11 cellular contexts compared by ENCODE assay signal in genomic region chr15:64690578-64691296, GRCh38.
DNase-seq lines count a peak whose midpoint lies in the region; ATAC-seq and TF ChIP-seq lines count a peak whose summit lies in the region.
"Had no signal": no experiment of that assay in that cellular context is flagged by ENCODE, and none has a peak within 500 bp of the region (broad histone marks: within the 10 kb centered on the region; RNA-seq: fewer than 3 reads in every experiment).

No MANE protein-coding gene starts in this region.

- no peaks in the 10 kb centered on the region for H3K9me3 ChIP-seq in lower lobe of right lung
- H3K9me3 ChIP-seq in upper lobe of right lung = no peaks in the 10 kb centered on the region
- H3K9me3 ChIP-seq: MG63 had no signal

- H3K9me3 Mint-ChIP-seq in activated naive CD8-positive, alpha-beta T cell (ENCODE audit: low read depth) = no peaks in the 10 kb centered on the region
- H3K9me3 Mint-ChIP-seq in activated naive CD8-positive, alpha-beta T cell treated with anti-CD3 and anti-CD28 coated beads, Interleukin-2, amount 50 U/mL, for 24 hours = no peaks in the 10 kb centered on the region
- no peaks in the 10 kb centered on the region for H3K9me3 Mint-ChIP-seq in brain

- H3K4me1 Mint-ChIP-seq in activated naive CD8-positive, alpha-beta T cell (ENCODE audit: low read depth) = peaks cover 17% of the 10 kb centered on the region
- peaks cover 20% of the 10 kb centered on the region for H3K4me1 Mint-ChIP-seq in activated naive CD8-positive, alpha-beta T cell treated with anti-CD3 and anti-CD28 coated beads, Interleukin-2, amount 50 U/mL, for 24 hours
- peaks cover 83% of the 10 kb centered on the region for H3K4me1 Mint-ChIP-seq in brain

- no peak for ATAC-seq in activated naive CD8-positive, alpha-beta T cell treated with anti-CD3 and anti-CD28 coated beads, Interleukin-2, amount 50 U/mL, for 24 hours
- no peak for ATAC-seq in lower lobe of right lung
- ATAC-seq in upper lobe of right lung = no peak

- DNase-seq in activated naive CD8-positive, alpha-beta T cell treated with anti-CD3 and anti-CD28 coated beads, Interleukin-2, amount 50 U/mL, for 24 hours = no peak
- DNase-seq in lower lobe of right lung (no peak), upper lobe of right lung (no peak), NCI-H510A treated with DMSO at 0.1 percent for 48 hours (lab: John Stamatoyannopoulos, UW) (no peak), kidney tubule cell (ENCODE audit: low spot score) (no peak), H7 (no peak)
- DNase-seq: activated CD8-positive, alpha-beta memory T cell treated with anti-CD3 and anti-CD28 coated beads, Interleukin-2, amount 50 U/mL, for 48 hours; MG63 had no signal

- H3K27ac ChIP-seq in lower lobe of right lung (peak overlapping the region; percentile 72), upper lobe of right lung (no peak overlapping the region)
- H3K27ac ChIP-seq: epithelial cell of prostate had no signal

- peak overlapping the region; percentile 85 for H3K27ac Mint-ChIP-seq in activated naive CD8-positive, alpha-beta T cell
- H3K27ac Mint-ChIP-seq in activated naive CD8-positive, alpha-beta T cell treated with anti-CD3 and anti-CD28 coated beads, Interleukin-2, amount 50 U/mL, for 24 hours = no peak overlapping the region
- H3K27ac Mint-ChIP-seq in brain = peak overlapping the region in 4 of 5 experiments; percentile 60 to 94 (median 80)

- H3K36me3 Mint-ChIP-seq in activated naive CD8-positive, alpha-beta T cell = peaks cover 3% of the 10 kb centered on the region
- peaks cover 16% of the 10 kb centered on the region for H3K36me3 Mint-ChIP-seq in activated naive CD8-positive, alpha-beta T cell treated with anti-CD3 and anti-CD28 coated beads, Interleukin-2, amount 50 U/mL, for 24 hours (ENCODE audit: low read depth)
- peaks cover 68% of the 10 kb centered on the region for H3K36me3 Mint-ChIP-seq in brain

- H3K27me3 Mint-ChIP-seq in activated naive CD8-positive, alpha-beta T cell = no peaks in the 10 kb centered on the region
- no peaks in the 10 kb centered on the region for H3K27me3 Mint-ChIP-seq in activated naive CD8-positive, alpha-beta T cell treated with anti-CD3 and anti-CD28 coated beads, Interleukin-2, amount 50 U/mL, for 24 hours
- H3K27me3 Mint-ChIP-seq in brain = no peaks in the 10 kb centered on the region

- no peak overlapping the region for H3K4me3 Mint-ChIP-seq in activated naive CD8-positive, alpha-beta T cell
- no peak overlapping the region for H3K4me3 Mint-ChIP-seq in activated naive CD8-positive, alpha-beta T cell treated with anti-CD3 and anti-CD28 coated beads, Interleukin-2, amount 50 U/mL, for 24 hours
- H3K4me3 Mint-ChIP-seq in brain = no peak overlapping the region

- H3K4me3 ChIP-seq in lower lobe of right lung (no peak overlapping the region), upper lobe of right lung (no peak overlapping the region), H7 (ENCODE audit: insufficient read depth, low read depth, low read length) (no peak overlapping the region)
- H3K4me3 ChIP-seq: MG63 had no signal

- intact Hi-C loops in lower lobe of right lung (cut with DNase I) = no loop called here
- intact Hi-C loops in upper lobe of right lung (cut with DNase I) = no loop called here

- H3K27me3 ChIP-seq in lower lobe of right lung (ENCODE audit: low read depth) = no peaks in the 10 kb centered on the region
- H3K27me3 ChIP-seq in upper lobe of right lung = no peaks in the 10 kb centered on the region
- H3K27me3 ChIP-seq in H7 (ENCODE audit: control insufficient read depth, insufficient read depth, low read length) = no peaks in the 10 kb centered on the region
- H3K27me3 ChIP-seq: MG63 had no signal

- H3K4me1 ChIP-seq in lower lobe of right lung = peaks cover 41% of the 10 kb centered on the region
- H3K4me1 ChIP-seq in upper lobe of right lung = peaks cover 45% of the 10 kb centered on the region

- TF ChIP-seq CTCF in brain (conservative IDR thresholded peaks at IDR 0.05) = peak in 1 of 2 experiments; percentile 8
- TF ChIP-seq CTCF in lower lobe of right lung (IDR thresholded peaks at IDR 0.05) = no peak
- peak; percentile 10 for TF ChIP-seq CTCF in upper lobe of right lung (IDR thresholded peaks at IDR 0.05)

- H3K36me3 ChIP-seq in lower lobe of right lung (peaks cover 57% of the 10 kb centered on the region), upper lobe of right lung (peaks cover 55% of the 10 kb centered on the region), H7 (replicated peaks; ENCODE audit: control insufficient read depth, insufficient read depth, low read length) (peaks cover 51% of the 10 kb centered on the region)
